33 cellular contexts compared by ENCODE assay signal in genomic region chr22:29742319-29742718, GRCh38. TPM values are rescaled to one million over a fixed set of nuclear protein-coding genes. Genes with fewer than 3 reads are reported as not detected.
"Had no signal": no experiment of that assay in that cellular context is flagged by ENCODE, and none has a peak within 500 bp of the region (broad histone marks: within the 10 kb centered on the region; RNA-seq: fewer than 3 reads in every experiment).

No MANE protein-coding gene starts in this region.

- H3K9me3 ChIP-seq: heart left ventricle, left ventricle myocardium inferior, thyroid gland, upper lobe of left lung, vagina had no signal

- H3K4me2 ChIP-seq: neural progenitor cell had no signal

- H3K4me1 ChIP-seq: heart left ventricle, left ventricle myocardium inferior, neural progenitor cell, upper lobe of left lung had no signal

- H3K27me3 ChIP-seq: brain microvascular endothelial cell, heart left ventricle, neural progenitor cell, thyroid gland, upper lobe of left lung, vagina had no signal

- H3K27ac ChIP-seq: brain microvascular endothelial cell, heart left ventricle, left ventricle myocardium inferior, neural progenitor cell, thyroid gland, upper lobe of left lung, vagina, WERI-Rb-1 had no signal

- DNase-seq: activated CD4-positive, alpha-beta memory T cell treated with anti-CD3 and anti-CD28 coated beads, Interleukin-2, amount 10 ng/mL, durations not matched to agents 7 days and 5 days; activated CD4-positive, alpha-beta T cell treated with anti-CD3 and anti-CD28 coated beads for 1 hour; activated CD4-positive, alpha-beta T cell treated with anti-CD3 and anti-CD28 coated beads, Interleukin-2, amount 10 ng/mL, durations not matched to agents 7 days and 5 days; activated CD8-positive, alpha-beta memory T cell treated with anti-CD3 and anti-CD28 coated beads, Interleukin-2, amount 10 ng/mL, durations not matched to agents 7 days and 5 days; activated effector memory CD4-positive, alpha-beta T cell treated with anti-CD3 and anti-CD28 coated beads, Interleukin-2, amount 50 U/mL, for 16 hours; activated naive CD4-positive, alpha-beta T cell treated with anti-CD3 and anti-CD28 coated beads for 36 hours; amniotic stem cell; brain microvascular endothelial cell; caudate nucleus; cortex of kidney; endodermal cell; foreskin fibroblast; hypothalamus; left ventricle myocardium inferior; mesendoderm; natural killer cell; posterior cingulate gyrus; stimulated activated CD4-positive, alpha-beta T cell treated with anti-CD3 and anti-CD28 coated beads, Interleukin-15, amount 100 ng/mL, for 24 hours; stimulated activated CD4-positive, alpha-beta T cell treated with anti-CD3 and anti-CD28 coated beads, Interleukin-2, amount 100 ng/mL, for 24 hours; substantia nigra; SW 1271; T1000; thyroid gland; upper lobe of left lung; WERI-Rb-1 had no signal

- ATAC-seq: activated CD8-positive, alpha-beta memory T cell treated with anti-CD3 and anti-CD28 coated beads, Interleukin-2, amount 10 ng/mL, durations not matched to agents 7 days and 5 days; esophagus mucosa; heart left ventricle; natural killer cell; right cardiac atrium had no signal

- H2AFZ ChIP-seq: neural progenitor cell had no signal

- H3K4me3 ChIP-seq: heart left ventricle, left ventricle myocardium inferior, lung, neural progenitor cell, thyroid gland, upper lobe of left lung, vagina had no signal

- H3K36me3 ChIP-seq: neural progenitor cell had no signal

- H3K9ac ChIP-seq: neural progenitor cell had no signal

RNA-seq across cellular contexts. Expression of gene CABP7, which starts 22.5 kb away (rescaled TPM):
- total RNA-seq: activated CD8-positive, alpha-beta memory T cell treated with anti-CD3 and anti-CD28 coated beads, Interleukin-2, amount 10 ng/mL, durations not matched to agents 7 days and 5 days; astrocyte; chondrocyte; esophagus mucosa; heart left ventricle; left ventricle myocardium inferior; right cardiac atrium; vagina had no signal
